ENCODE assay signal across 11 cellular contexts in genomic region chr16:31331141-31331764, GRCh38. TPM values are rescaled to one million over a fixed set of nuclear protein-coding genes. Genes with fewer than 3 reads are reported as not detected.
DNase-seq lines count a peak whose midpoint lies in the region; ATAC-seq lines count a peak whose summit lies in the region.
"Had no signal": no experiment of that assay in that cellular context is flagged by ENCODE, and none has a peak within 500 bp of the region (broad histone marks: within the 10 kb centered on the region; RNA-seq: fewer than 3 reads in every experiment).

No MANE protein-coding gene starts in this region.

- peak; percentile 49 to 57 for ATAC-seq in naive B cell (ENCODE audit: low read depth in 2 of 2)
- no peak for ATAC-seq in GM18861 (IDR thresholded peaks at IDR 0.05; ENCODE audit: unreplicated experiment)
- no peak for ATAC-seq in HG03469 (IDR thresholded peaks at IDR 0.05; ENCODE audit: unreplicated experiment)
- ATAC-seq in GM19467 (IDR thresholded peaks at IDR 0.05; ENCODE audit: unreplicated experiment), result no peak
- ATAC-seq: left colon had no signal

- 0 out of 2 replicates have a peak overlapping the region, but pooled peaks have one; percentile 30 for H3K27ac ChIP-seq in BLaER1
- H3K27ac ChIP-seq in HUES6 (ENCODE audit: low read depth, low read length), result no peak overlapping the region
- H3K27ac ChIP-seq: GM23248, SK-N-MC had no signal

- peak overlapping the region in 3 of 6 donors; percentile 61 to 85 (median 78) for H3K27ac Mint-ChIP-seq in naive B cell

- no peaks in the 10 kb centered on the region for H4K20me1 ChIP-seq in BLaER1

- H3K4me2 ChIP-seq in BLaER1, result peak overlapping the region; percentile 82

- H3K36me3 Mint-ChIP-seq in naive B cell, result peaks cover 0 to 5% of the 10 kb centered on the region in 2 donors

- H3K27me3 Mint-ChIP-seq in naive B cell, result peaks cover 10 to 22% (median 19%) of the 10 kb centered on the region in 3 donors

- H3K9me3 ChIP-seq in BLaER1, result no peaks in the 10 kb centered on the region
- H3K9me3 ChIP-seq in HUES6 (ENCODE audit: control insufficient read depth, insufficient read depth, low read depth, low read length), result no peaks in the 10 kb centered on the region
- H3K9me3 ChIP-seq in adipocyte (ENCODE audit: control insufficient read depth, low read length), result peaks cover 5% of the 10 kb centered on the region

- H3K27me3 ChIP-seq in BLaER1 (no peaks in the 10 kb centered on the region; the same call in 1 of the 2 replicates), HUES6 (ENCODE audit: control insufficient read depth, insufficient read depth, low read length) (peaks cover 39% of the 10 kb centered on the region), adipocyte (replicated peaks; ENCODE audit: control insufficient read depth, insufficient read depth, low read length) (peaks cover 54% of the 10 kb centered on the region)

- H3K36me3 ChIP-seq in BLaER1, result no peaks in the 10 kb centered on the region
- H3K36me3 ChIP-seq in HUES6 (ENCODE audit: control insufficient read depth, insufficient read depth, low read length), result no peaks in the 10 kb centered on the region
- no peaks in the 10 kb centered on the region for H3K36me3 ChIP-seq in adipocyte (ENCODE audit: control insufficient read depth, insufficient read depth, low read length, severe bottlenecking)

- peaks cover 0 to 2% (median 0%) of the 10 kb centered on the region in 7 donors for H3K9me3 Mint-ChIP-seq in naive B cell

- H3K4me1 ChIP-seq in BLaER1, result peaks cover 25% of the 10 kb centered on the region
- H3K4me1 ChIP-seq in HUES6 (ENCODE audit: control insufficient read depth, insufficient read depth, low read length), result peaks cover 13% of the 10 kb centered on the region
- no peaks in the 10 kb centered on the region for H3K4me1 ChIP-seq in adipocyte (ENCODE audit: control insufficient read depth, insufficient read depth, low read length)

- H3K4me1 Mint-ChIP-seq in naive B cell, result peaks cover 18 to 22% (median 20%) of the 10 kb centered on the region in 3 donors

- H3K9ac ChIP-seq in BLaER1, result peak overlapping the region; percentile 76
- no peak overlapping the region for H3K9ac ChIP-seq in HUES6 (ENCODE audit: low read length)
- H3K9ac ChIP-seq in adipocyte (ENCODE audit: low read length), result no peak overlapping the region
- H3K9ac ChIP-seq: GM23248 had no signal

- peak overlapping the region; percentile 73 to 94 (median 86) for H3K4me3 Mint-ChIP-seq in naive B cell

- DNase-seq in adipocyte (ENCODE audit: low read depth), result peak; percentile 10
- no peak for DNase-seq in naive B cell
- no peak for DNase-seq in NCI-H1436 (lab: John Stamatoyannopoulos, UW)
- DNase-seq: GM23248 had no signal

- H3K4me3 ChIP-seq in BLaER1 (peak overlapping the region; percentile 67), HUES6 (ENCODE audit: low read depth, low read length) (peak overlapping the region; percentile 41), adipocyte (ENCODE audit: low read length) (no peak overlapping the region)
- H3K4me3 ChIP-seq: GM23248, SK-N-MC had no signal

RNA-seq across cellular contexts. Expression of gene ITGAX, which starts 23.7 kb away (rescaled TPM):
- 1 to 10 TPM in 2 of 6 donors, under 1 TPM in 2, not detected in 2; 0.57 to 1.1 (median 0.91) TPM for polyA plus RNA-seq in naive B cell (ENCODE audit: low read depth in 6 of 6)
- polyA plus RNA-seq: GM23248 had no signal

Comparison
In these comparisons a context has a peak if more than half of its experiments do, and no peak if none do; other contexts are left out.
1. ATAC-seq: peak in naive B cell (2 of 2); none in GM18861 (single experiment), HG03469 (single experiment) and GM19467 (single experiment).